ENCODE assay signal across 8 cellular contexts in genomic region chr1:27145934-27146354, GRCh38. TPM values are rescaled to one million over a fixed set of nuclear protein-coding genes. Genes with fewer than 3 reads are reported as not detected.
DNase-seq lines count a peak whose midpoint lies in the region; ATAC-seq and TF ChIP-seq lines count a peak whose summit lies in the region.

No MANE protein-coding gene starts in this region.

- peak overlapping the region; percentile 94 for H3K27ac Mint-ChIP-seq in glutamatergic neuron (ENCODE audit: unreplicated experiment)

- no peaks in the 10 kb centered on the region for H3K9me3 Mint-ChIP-seq in glutamatergic neuron (ENCODE audit: unreplicated experiment)

- H3K36me3 Mint-ChIP-seq in glutamatergic neuron (ENCODE audit: unreplicated experiment): no peaks in the 10 kb centered on the region

- intact Hi-C loops in sciatic nerve (cut with DNase I) (no loop called here), left colon (cut with DNase I, micrococcal nuclease) (no loop called here)

- TF ChIP-seq CTCF in glutamatergic neuron (IDR thresholded peaks at IDR 0.05; ENCODE audit: partially characterized antibody, unreplicated experiment): no peak

- peaks cover 38% of the 10 kb centered on the region for H3K4me1 Mint-ChIP-seq in glutamatergic neuron (ENCODE audit: low read depth, unreplicated experiment)

- H3K27me3 Mint-ChIP-seq in glutamatergic neuron (ENCODE audit: unreplicated experiment): peaks cover 6% of the 10 kb centered on the region

- ATAC-seq in sciatic nerve (peak; percentile 65), GM21390 (IDR thresholded peaks at IDR 0.05; ENCODE audit: unreplicated experiment) (no peak), GM19351 (IDR thresholded peaks at IDR 0.05; ENCODE audit: unreplicated experiment) (no peak), left lobe of liver (no peak), left colon (no peak)

- DNase-seq in ELR (ENCODE audit: low read depth) (peak; percentile 92), SK-N-DZ (ENCODE audit: low spot score) (peak; percentile 35), glutamatergic neuron (no peak), sciatic nerve (ENCODE audit: low spot score) (no peak), left lobe of liver (ENCODE audit: low spot score) (no peak), left colon (no peak)

- peak overlapping the region; percentile 51 for H3K4me3 Mint-ChIP-seq in glutamatergic neuron (ENCODE audit: unreplicated experiment)

RNA-seq across cellular contexts. Expression of gene SLC9A1, which starts 9.0 kb away (rescaled TPM):
- 3.7 and 5.6 TPM in 2 replicates for polyA plus RNA-seq in SK-N-DZ (2014; cell fraction: cytosol; rRNA removed)
- 2.2 and 5.6 TPM in 2 replicates for polyA plus RNA-seq in SK-N-DZ (2014; cell fraction: nucleus; rRNA removed)
- total RNA-seq in glutamatergic neuron (ENCODE audit: unreplicated experiment): 16.7 TPM
- 17.3 TPM for total RNA-seq in sciatic nerve
- total RNA-seq in left lobe of liver: 2.7 TPM
- 100 to 1,000 TPM; 122 to 131 TPM for total RNA-seq in left colon

Comparison
In these comparisons a context has a peak if more than half of its experiments do, and no peak if none do; other contexts are left out.
1. DNase-seq: peak in ELR (single experiment) and SK-N-DZ (single experiment); none in glutamatergic neuron (single experiment), sciatic nerve (single experiment), left lobe of liver (single experiment) and left colon (0 of 2).